Comparison of ENCODE assay signal across 11 cellular contexts in genomic region chr3:71497367-71497925, GRCh38.
DNase-seq lines count a peak whose midpoint lies in the region; ATAC-seq and TF ChIP-seq lines count a peak whose summit lies in the region.
"Had no signal": no experiment of that assay in that cellular context is flagged by ENCODE, and none has a peak within 500 bp of the region (broad histone marks: within the 10 kb centered on the region; RNA-seq: fewer than 3 reads in every experiment).

No MANE protein-coding gene starts in this region.

- peak overlapping the region in 1 of 3 donors; percentile 17 for H3K9ac ChIP-seq in skeletal muscle tissue (ENCODE audit: low read depth in 1 of 3, low read length in 3 of 3)

- H3K4me3 Mint-ChIP-seq in T-cell: peak overlapping the region in 2 of 3 donors; percentile 61 to 69
- H3K4me3 Mint-ChIP-seq in activated CD4-positive, alpha-beta memory T cell treated with anti-CD3 and anti-CD28 coated beads, Interleukin-2, amount 10 ng/mL, durations not matched to agents 7 days and 5 days: no peak overlapping the region
- H3K4me3 Mint-ChIP-seq: memory B cell had no signal

- no peaks in the 10 kb centered on the region for H3K9me2 ChIP-seq in hepatocyte (replicated peaks; ENCODE audit: insufficient read depth)

- 55% methylated on average over 2 of the region's 2 CpGs for WGBS in hepatocyte (ENCODE audit: low lambda C conversion rate, missing lambda C conversion rate)

- H3K4me1 Mint-ChIP-seq in T-cell: peaks cover 80 to 88% (median 86%) of the 10 kb centered on the region in 3 donors
- peaks cover 48% of the 10 kb centered on the region for H3K4me1 Mint-ChIP-seq in activated CD4-positive, alpha-beta memory T cell treated with anti-CD3 and anti-CD28 coated beads, Interleukin-2, amount 10 ng/mL, durations not matched to agents 7 days and 5 days

- H3K9me3 Mint-ChIP-seq in T-cell: peaks cover 0 to 5% (median 4%) of the 10 kb centered on the region in 3 donors
- no peaks in the 10 kb centered on the region for H3K9me3 Mint-ChIP-seq in activated CD4-positive, alpha-beta memory T cell treated with anti-CD3 and anti-CD28 coated beads, Interleukin-2, amount 10 ng/mL, durations not matched to agents 7 days and 5 days

- TF ChIP-seq CTCF in hepatocyte (IDR thresholded peaks at IDR 0.05; ENCODE audit: poor library complexity): no peak

- no peak overlapping the region for H2AFZ ChIP-seq in hepatocyte

- H3K27ac Mint-ChIP-seq in T-cell: peak overlapping the region; percentile 92 to 98
- no peak overlapping the region for H3K27ac Mint-ChIP-seq in activated CD4-positive, alpha-beta memory T cell treated with anti-CD3 and anti-CD28 coated beads, Interleukin-2, amount 10 ng/mL, durations not matched to agents 7 days and 5 days
- H3K27ac Mint-ChIP-seq: memory B cell had no signal

- H3K4me2 ChIP-seq in hepatocyte: no peak overlapping the region

- H3K27ac ChIP-seq in hepatocyte (peak overlapping the region; percentile 84), skeletal muscle tissue (ENCODE audit: low read depth, low read length) (peak overlapping the region; percentile 29)

- no peaks in the 10 kb centered on the region for H3K27me3 ChIP-seq in H7 (ENCODE audit: control insufficient read depth, insufficient read depth, low read length)
- H3K27me3 ChIP-seq in hepatocyte: no peaks in the 10 kb centered on the region
- no peaks in the 10 kb centered on the region for H3K27me3 ChIP-seq in skeletal muscle tissue (ENCODE audit: control insufficient read depth in 3 of 3, insufficient read depth in 3 of 3, low read length in 3 of 3)

- H3K27me3 Mint-ChIP-seq in T-cell: no peaks in the 10 kb centered on the region
- H3K27me3 Mint-ChIP-seq in activated CD4-positive, alpha-beta memory T cell treated with anti-CD3 and anti-CD28 coated beads, Interleukin-2, amount 10 ng/mL, durations not matched to agents 7 days and 5 days: no peaks in the 10 kb centered on the region
- H3K27me3 Mint-ChIP-seq: memory B cell had no signal

- H3K36me3 Mint-ChIP-seq in T-cell: peaks cover 14% of the 10 kb centered on the region
- peaks cover 10% of the 10 kb centered on the region for H3K36me3 Mint-ChIP-seq in activated CD4-positive, alpha-beta memory T cell treated with anti-CD3 and anti-CD28 coated beads, Interleukin-2, amount 10 ng/mL, durations not matched to agents 7 days and 5 days (ENCODE audit: low read depth)

- DNase-seq in H7: peak; percentile 65
- no peak for DNase-seq in T-cell
- no peak for DNase-seq in hepatocyte (ENCODE audit: low spot score)
- no peak for DNase-seq in OCI-M2 (lab: John Stamatoyannopoulos, UW; ENCODE audit: unreplicated experiment)
- no peak for DNase-seq in activated CD4-positive, alpha-beta memory T cell treated with anti-CD3 and anti-CD28 coated beads, Interleukin-2, amount 10 ng/mL, durations not matched to agents 7 days and 5 days
- no peak for DNase-seq in NK-92 treated with Interleukin-12 subunit alpha and Interleukin-12 subunit beta, amount 100 ng/mL, for 24 hours (lab: John Stamatoyannopoulos, UW)
- DNase-seq: NCI-H1436; stimulated activated CD4-positive, alpha-beta T cell treated with anti-CD3 and anti-CD28 coated beads, Interleukin-15, amount 100 ng/mL, for 24 hours; T1000 had no signal

- H3K36me3 ChIP-seq in H7 (replicated peaks; ENCODE audit: control insufficient read depth, insufficient read depth, low read length) (no peaks in the 10 kb centered on the region), hepatocyte (replicated peaks; ENCODE audit: insufficient read depth, low read depth) (no peaks in the 10 kb centered on the region), skeletal muscle tissue (ENCODE audit: control insufficient read depth in 3 of 3, insufficient read depth in 3 of 3, low read length in 3 of 3) (peaks cover 0 to 3% (median 0%) of the 10 kb centered on the region in 3 donors)

- H3K4me3 ChIP-seq in H7 (ENCODE audit: insufficient read depth, low read depth, low read length) (no peak overlapping the region), hepatocyte (no peak overlapping the region), skeletal muscle tissue (ENCODE audit: low read length in 3 of 3) (no peak overlapping the region)

- no peak for ATAC-seq in T-cell (replicated peaks in 1 of 4)

- H4K20me1 ChIP-seq in hepatocyte (ENCODE audit: insufficient read depth, poor library complexity, severe bottlenecking): no peaks in the 10 kb centered on the region

- H3K4me1 ChIP-seq in hepatocyte (ENCODE audit: insufficient read depth): peaks cover 29% of the 10 kb centered on the region
- H3K4me1 ChIP-seq in skeletal muscle tissue (ENCODE audit: control insufficient read depth in 3 of 3, insufficient read depth in 3 of 3, low read length in 3 of 3): peaks cover 16 to 26% (median 22%) of the 10 kb centered on the region in 3 donors

- CTCF ChIA-PET in T-cell (lab: Charles Lee): interaction anchor here (1.2 to 2.5 kb wide), 5 partner anchors 14 to 100 kb away, joined by 3 to 14 read pairs (median 4); no protein-coding TSS in a partner anchor
- CTCF ChIA-PET in activated CD4-positive, alpha-beta memory T cell treated with anti-CD3 and anti-CD28 coated beads, Interleukin-2, amount 10 ng/mL, durations not matched to agents 7 days and 5 days (lab: Charles Lee): interaction anchor here (1.1 to 2.3 kb wide), 3 partner anchors 9 to 42 kb away, joined by 3 to 10 read pairs (median 4); no protein-coding TSS in a partner anchor

- H3K9me3 ChIP-seq in hepatocyte (ENCODE audit: low read depth) (no peaks in the 10 kb centered on the region), skeletal muscle tissue (ENCODE audit: control insufficient read depth in 3 of 3, low read length in 3 of 3) (no peaks in the 10 kb centered on the region)

- H3K79me2 ChIP-seq in hepatocyte: peaks cover 21% of the 10 kb centered on the region

- POLR2A ChIA-PET in T-cell (lab: Charles Lee): interaction anchor here (0.6 to 1.7 kb wide), 6 partner anchors 10 to 1114 kb away, joined by 3 to 10 read pairs (median 4); no protein-coding TSS in a partner anchor
- POLR2A ChIA-PET in activated CD4-positive, alpha-beta memory T cell treated with anti-CD3 and anti-CD28 coated beads, Interleukin-2, amount 10 ng/mL, durations not matched to agents 7 days and 5 days (lab: Charles Lee): interaction anchor here (0.9 kb wide), 1 partner anchor 11 kb away, joined by 3 read pairs; no protein-coding TSS in a partner anchor
